ENCODE assay signal across 17 cellular contexts in genomic region chr3:105801397-105801796, GRCh38.
DNase-seq lines count a peak whose midpoint lies in the region; ATAC-seq and TF ChIP-seq lines count a peak whose summit lies in the region.
"Had no signal": no experiment of that assay in that cellular context is flagged by ENCODE, and none has a peak within 500 bp of the region (broad histone marks: within the 10 kb centered on the region; RNA-seq: fewer than 3 reads in every experiment).

No MANE protein-coding gene starts in this region.

- H3K27me3 Mint-ChIP-seq in activated naive CD4-positive, alpha-beta T cell treated with anti-CD3 and anti-CD28 coated beads, Interleukin-2, amount 50 U/mL, for 24 hours: no peaks in the 10 kb centered on the region
- no peaks in the 10 kb centered on the region for H3K27me3 Mint-ChIP-seq in activated naive CD4-positive, alpha-beta T cell treated with anti-CD3 and anti-CD28 coated beads, Interleukin-2, amount 10 ng/mL, durations not matched to agents 7 days and 5 days
- no peaks in the 10 kb centered on the region for H3K27me3 Mint-ChIP-seq in activated naive CD8-positive, alpha-beta T cell treated with anti-CD3 and anti-CD28 coated beads, Interleukin-2, amount 10 ng/mL, durations not matched to agents 7 days and 5 days
- H3K27me3 Mint-ChIP-seq: type B pancreatic cell had no signal

- H3K4me1 ChIP-seq in SK-N-SH (ENCODE audit: control insufficient read depth in 1 of 2, insufficient read depth in 2 of 2, low read depth in 1 of 2, low read length in 1 of 2): peaks cover 8 to 18% of the 10 kb centered on the region in 2 experiments; a peak in 3 of 4 replicates

- no peak for DNase-seq in activated naive CD4-positive, alpha-beta T cell treated with anti-CD3 and anti-CD28 coated beads, Interleukin-2, amount 10 ng/mL, durations not matched to agents 7 days and 5 days
- DNase-seq in activated naive CD8-positive, alpha-beta T cell treated with anti-CD3 and anti-CD28 coated beads, Interleukin-2, amount 10 ng/mL, durations not matched to agents 7 days and 5 days: no peak
- DNase-seq in stimulated activated effector memory CD8-positive, alpha-beta T cell treated with anti-CD3 and anti-CD28 coated beads, Interleukin-12 subunit alpha, Interleukin-12 subunit beta, amount 100 ng/mL, for 72 hours (ENCODE audit: low spot score in 2 of 2): no peak
- DNase-seq in left colon (no peak), SK-N-SH (no peak)
- DNase-seq: activated CD4-positive, CD25-positive, alpha-beta regulatory T cell; amniotic stem cell; DMS79 treated with DMSO at 0.1 percent for 48 hours; effector memory CD4-positive, alpha-beta T cell; NCI-H1436; NCI-H748 treated with DMSO at 0.1 percent for 48 hours; SIG-M5 had no signal

- no peak overlapping the region for H3K4me3 Mint-ChIP-seq in activated naive CD4-positive, alpha-beta T cell treated with anti-CD3 and anti-CD28 coated beads, Interleukin-2, amount 50 U/mL, for 24 hours
- H3K4me3 Mint-ChIP-seq in activated naive CD4-positive, alpha-beta T cell treated with anti-CD3 and anti-CD28 coated beads, Interleukin-2, amount 10 ng/mL, durations not matched to agents 7 days and 5 days: no peak overlapping the region
- no peak overlapping the region for H3K4me3 Mint-ChIP-seq in activated naive CD8-positive, alpha-beta T cell treated with anti-CD3 and anti-CD28 coated beads, Interleukin-2, amount 10 ng/mL, durations not matched to agents 7 days and 5 days
- peak overlapping the region; percentile 44 for H3K4me3 Mint-ChIP-seq in stimulated activated effector memory CD8-positive, alpha-beta T cell treated with anti-CD3 and anti-CD28 coated beads, Interleukin-12 subunit alpha, Interleukin-12 subunit beta, amount 100 ng/mL, for 72 hours
- H3K4me3 Mint-ChIP-seq: type B pancreatic cell had no signal

- no peak overlapping the region for H2AFZ ChIP-seq in SK-N-SH (ENCODE audit: low read depth)
- H2AFZ ChIP-seq: hepatocyte had no signal

- no peaks in the 10 kb centered on the region for H3K9me3 Mint-ChIP-seq in activated naive CD4-positive, alpha-beta T cell treated with anti-CD3 and anti-CD28 coated beads, Interleukin-2, amount 50 U/mL, for 24 hours
- no peaks in the 10 kb centered on the region for H3K9me3 Mint-ChIP-seq in activated naive CD4-positive, alpha-beta T cell treated with anti-CD3 and anti-CD28 coated beads, Interleukin-2, amount 10 ng/mL, durations not matched to agents 7 days and 5 days
- H3K9me3 Mint-ChIP-seq in activated naive CD8-positive, alpha-beta T cell treated with anti-CD3 and anti-CD28 coated beads, Interleukin-2, amount 10 ng/mL, durations not matched to agents 7 days and 5 days: peaks cover 7% of the 10 kb centered on the region
- no peaks in the 10 kb centered on the region for H3K9me3 Mint-ChIP-seq in stimulated activated effector memory CD8-positive, alpha-beta T cell treated with anti-CD3 and anti-CD28 coated beads, Interleukin-12 subunit alpha, Interleukin-12 subunit beta, amount 100 ng/mL, for 72 hours

- H3K36me3 Mint-ChIP-seq in activated naive CD4-positive, alpha-beta T cell treated with anti-CD3 and anti-CD28 coated beads, Interleukin-2, amount 50 U/mL, for 24 hours: peaks cover 38% of the 10 kb centered on the region
- H3K36me3 Mint-ChIP-seq in activated naive CD4-positive, alpha-beta T cell treated with anti-CD3 and anti-CD28 coated beads, Interleukin-2, amount 10 ng/mL, durations not matched to agents 7 days and 5 days: peaks cover 68% of the 10 kb centered on the region
- H3K36me3 Mint-ChIP-seq in activated naive CD8-positive, alpha-beta T cell treated with anti-CD3 and anti-CD28 coated beads, Interleukin-2, amount 10 ng/mL, durations not matched to agents 7 days and 5 days: peaks cover 47% of the 10 kb centered on the region
- peaks cover 94% of the 10 kb centered on the region for H3K36me3 Mint-ChIP-seq in stimulated activated effector memory CD8-positive, alpha-beta T cell treated with anti-CD3 and anti-CD28 coated beads, Interleukin-12 subunit alpha, Interleukin-12 subunit beta, amount 100 ng/mL, for 72 hours

- intact Hi-C loops in left colon (cut with DNase I, micrococcal nuclease): no loop called here

- no peaks in the 10 kb centered on the region for H3K27me3 ChIP-seq in SK-N-SH (ENCODE audit: insufficient read depth)
- H3K27me3 ChIP-seq: hepatocyte had no signal

- peaks cover 0 to 18% of the 10 kb centered on the region in 2 experiments for H3K36me3 ChIP-seq in SK-N-SH (replicated peaks in 1 of 2; ENCODE audit: control insufficient read depth in 1 of 2, insufficient read depth in 2 of 2, low read length in 1 of 2)

- 89% methylated on average over 2 of the region's 2 CpGs for WGBS in SK-N-SH (ENCODE audit: low lambda C conversion rate)

- peaks cover 39% of the 10 kb centered on the region for H3K79me2 ChIP-seq in SK-N-SH (ENCODE audit: insufficient read depth)

- H3K9ac ChIP-seq in SK-N-SH: no peak overlapping the region

- ATAC-seq in HG02798 (IDR thresholded peaks at IDR 0.05; ENCODE audit: poor library complexity, unreplicated experiment) (peak; percentile 46), left colon (no peak), GM21737 (IDR thresholded peaks at IDR 0.05; ENCODE audit: unreplicated experiment) (no peak)
- ATAC-seq in activated naive CD8-positive, alpha-beta T cell treated with anti-CD3 and anti-CD28 coated beads, Interleukin-2, amount 10 ng/mL, durations not matched to agents 7 days and 5 days (ENCODE audit: low read depth): peak; percentile 27
- peak; percentile 86 for ATAC-seq in stimulated activated effector memory CD8-positive, alpha-beta T cell treated with anti-CD3 and anti-CD28 coated beads, Interleukin-12 subunit alpha, Interleukin-12 subunit beta, amount 100 ng/mL, for 72 hours

- no peaks in the 10 kb centered on the region for H3K9me2 ChIP-seq in SK-N-SH

- no peak for TF ChIP-seq CTCF in SK-N-SH (IDR thresholded peaks at IDR 0.05)

- 0 out of 2 replicates have a peak, but pooled peaks cover 3% of the 10 kb centered on the region for H4K20me1 ChIP-seq in SK-N-SH (ENCODE audit: insufficient read depth)

- H3K27ac ChIP-seq in SK-N-SH (ENCODE audit: low read depth in 2 of 2, low read length in 1 of 2): no peak overlapping the region
- H3K27ac ChIP-seq: hepatocyte had no signal

- TF ChIP-seq EP300 in SK-N-SH (IDR thresholded peaks at IDR 0.05; ENCODE audit: borderline replicate concordance in 1 of 2, low read depth in 1 of 2, low read length in 1 of 2): no peak

- H3K4me3 ChIP-seq in SK-N-SH (ENCODE audit: low read depth in 2 of 2, low read length in 1 of 2): no peak overlapping the region
- H3K4me3 ChIP-seq: hepatocyte had no signal

- POLR2A ChIA-PET in activated naive CD8-positive, alpha-beta T cell treated with anti-CD3 and anti-CD28 coated beads, Interleukin-2, amount 10 ng/mL, durations not matched to agents 7 days and 5 days (lab: Charles Lee): no interaction called here
- POLR2A ChIA-PET in SK-N-SH (lab: Yijun Ruan, JAX): no interaction called here

- TF ChIP-seq RAD21 in SK-N-SH (IDR thresholded peaks at IDR 0.05; ENCODE audit: low read length): no peak

- peaks cover 84% of the 10 kb centered on the region for H3K4me1 Mint-ChIP-seq in activated naive CD4-positive, alpha-beta T cell treated with anti-CD3 and anti-CD28 coated beads, Interleukin-2, amount 50 U/mL, for 24 hours
- H3K4me1 Mint-ChIP-seq in activated naive CD4-positive, alpha-beta T cell treated with anti-CD3 and anti-CD28 coated beads, Interleukin-2, amount 10 ng/mL, durations not matched to agents 7 days and 5 days: peaks cover 68% of the 10 kb centered on the region
- peaks cover 57% of the 10 kb centered on the region for H3K4me1 Mint-ChIP-seq in activated naive CD8-positive, alpha-beta T cell treated with anti-CD3 and anti-CD28 coated beads, Interleukin-2, amount 10 ng/mL, durations not matched to agents 7 days and 5 days
- H3K4me1 Mint-ChIP-seq in stimulated activated effector memory CD8-positive, alpha-beta T cell treated with anti-CD3 and anti-CD28 coated beads, Interleukin-12 subunit alpha, Interleukin-12 subunit beta, amount 100 ng/mL, for 72 hours: peaks cover 81% of the 10 kb centered on the region

- H3K27ac Mint-ChIP-seq in activated naive CD4-positive, alpha-beta T cell treated with anti-CD3 and anti-CD28 coated beads, Interleukin-2, amount 50 U/mL, for 24 hours: peak overlapping the region; percentile 85
- no peak overlapping the region for H3K27ac Mint-ChIP-seq in activated naive CD4-positive, alpha-beta T cell treated with anti-CD3 and anti-CD28 coated beads, Interleukin-2, amount 10 ng/mL, durations not matched to agents 7 days and 5 days
- peak overlapping the region; percentile 75 for H3K27ac Mint-ChIP-seq in activated naive CD8-positive, alpha-beta T cell treated with anti-CD3 and anti-CD28 coated beads, Interleukin-2, amount 10 ng/mL, durations not matched to agents 7 days and 5 days
- peak overlapping the region; percentile 88 for H3K27ac Mint-ChIP-seq in stimulated activated effector memory CD8-positive, alpha-beta T cell treated with anti-CD3 and anti-CD28 coated beads, Interleukin-12 subunit alpha, Interleukin-12 subunit beta, amount 100 ng/mL, for 72 hours
- H3K27ac Mint-ChIP-seq: type B pancreatic cell had no signal

- H3F3A ChIP-seq in SK-N-SH (replicated peaks; ENCODE audit: insufficient read depth): peaks cover 4% of the 10 kb centered on the region

- no peaks in the 10 kb centered on the region for H3K9me3 ChIP-seq in SK-N-SH

- CTCF ChIA-PET in activated naive CD4-positive, alpha-beta T cell treated with anti-CD3 and anti-CD28 coated beads, Interleukin-2, amount 10 ng/mL, durations not matched to agents 7 days and 5 days (lab: Charles Lee): interaction anchor here (0.7 kb wide), 1 partner anchor 23 kb away, joined by 3 read pairs; no protein-coding TSS in a partner anchor
- CTCF ChIA-PET in SK-N-SH (lab: Yijun Ruan, JAX): interaction anchor here (1.4 kb wide), 1 partner anchor 809 kb away, joined by 3 read pairs; no protein-coding TSS in a partner anchor

- H3K4me2 ChIP-seq in SK-N-SH: no peak overlapping the region
- H3K4me2 ChIP-seq: hepatocyte had no signal

TF ChIP-seq in SK-N-SH, 30 proteins besides CTCF, POLR2A, EP300 and RAD21:
- no peak for TF ChIP-seq SMC3 (IDR thresholded peaks at IDR 0.05; ENCODE audit: low read depth, low read length)
TF ChIP-seq in SK-N-SH: peak in this region for 0.

Comparison
In these comparisons a context has a peak if more than half of its experiments do, and no peak if none do; other contexts are left out.
1. ATAC-seq: peak in HG02798 (single experiment), activated naive CD8-positive, alpha-beta T cell treated with anti-CD3 and anti-CD28 coated beads, Interleukin-2, amount 10 ng/mL, durations not matched to agents 7 days and 5 days (single experiment) and stimulated activated effector memory CD8-positive, alpha-beta T cell treated with anti-CD3 and anti-CD28 coated beads, Interleukin-12 subunit alpha, Interleukin-12 subunit beta, amount 100 ng/mL, for 72 hours (single experiment); none in left colon (single experiment) and GM21737 (single experiment).